Comparison of ENCODE assay signal across 14 cellular contexts in the genomic region with DNA sequence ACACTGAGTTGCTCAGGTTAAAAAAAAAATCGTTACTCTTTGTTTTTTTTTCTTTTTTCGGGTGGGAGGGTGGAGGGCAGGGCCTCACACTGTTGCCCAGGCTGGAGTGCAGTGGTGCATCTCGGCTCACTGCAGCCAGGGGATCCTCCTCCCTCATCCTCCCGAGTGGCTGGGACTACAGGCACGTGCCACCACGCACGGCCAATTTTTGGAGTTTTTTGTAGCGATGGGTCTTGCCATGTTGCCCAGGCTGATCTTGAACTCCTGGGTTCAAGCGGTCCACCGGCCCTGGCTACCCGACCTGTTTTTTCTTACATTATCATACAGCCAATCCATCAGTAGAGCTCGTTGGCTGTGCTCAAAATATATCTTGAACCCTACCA. TPM values are rescaled to one million over a fixed set of nuclear protein-coding genes. Genes with fewer than 3 reads are reported as not detected.
DNase-seq lines count a peak whose midpoint lies in the region; ATAC-seq and TF ChIP-seq lines count a peak whose summit lies in the region.
"Had no signal": no experiment of that assay in that cellular context is flagged by ENCODE, and none has a peak within 500 bp of the region (broad histone marks: within the 10 kb centered on the region; RNA-seq: fewer than 3 reads in every experiment).

No MANE protein-coding gene starts in this region.

- no peak for TF ChIP-seq CTCF in DOHH2 (IDR thresholded peaks at IDR 0.05; ENCODE audit: low read depth, low read length, poor library complexity, severe bottlenecking)
- TF ChIP-seq CTCF in natural killer cell (IDR thresholded peaks at IDR 0.05) = no peak

- no peaks in the 10 kb centered on the region for H3K27me3 ChIP-seq in DOHH2 (ENCODE audit: control insufficient read depth, low read length)
- H3K27me3 ChIP-seq: ovary, upper lobe of right lung had no signal

- peak overlapping the region; percentile 98; the same call in 1 of the 2 replicates for H3K4me3 ChIP-seq in DOHH2 (ENCODE audit: low read length)

- H3K4me1 Mint-ChIP-seq in T-helper 2 cell treated with Interferon-gamma antibody and Interleukin-4, amounts not matched to agents 5 μg/mL and 100 μg/mL, for 36 hours (ENCODE audit: low read depth) = peaks cover 10% of the 10 kb centered on the region
- H3K4me1 Mint-ChIP-seq in activated T-helper 17 cell treated with anti-CD3 and anti-CD28 coated beads, Interleukin-2, amount 50 U/mL, for 72 hours = peaks cover 6% of the 10 kb centered on the region
- peaks cover 27 to 29% of the 10 kb centered on the region in 2 donors for H3K4me1 Mint-ChIP-seq in natural killer cell

- peaks cover 18% of the 10 kb centered on the region for H3K4me1 ChIP-seq in DOHH2 (ENCODE audit: control insufficient read depth, low read length)

- peaks cover 3% of the 10 kb centered on the region for H3K9me3 Mint-ChIP-seq in T-helper 2 cell treated with Interferon-gamma antibody and Interleukin-4, amounts not matched to agents 5 μg/mL and 100 μg/mL, for 36 hours
- peaks cover 3% of the 10 kb centered on the region for H3K9me3 Mint-ChIP-seq in activated T-helper 17 cell treated with anti-CD3 and anti-CD28 coated beads, Interleukin-2, amount 50 U/mL, for 72 hours
- H3K9me3 Mint-ChIP-seq in natural killer cell = peaks cover 3 to 4% of the 10 kb centered on the region in 2 donors
- H3K9me3 Mint-ChIP-seq: H9 had no signal

- H3K79me2 ChIP-seq in DOHH2 (ENCODE audit: control insufficient read depth, low read length) = peaks cover 44% of the 10 kb centered on the region

- H3K4me2 ChIP-seq in DOHH2 (ENCODE audit: low read length) = peak overlapping the region; percentile 79

- no peaks in the 10 kb centered on the region for H3K9me3 ChIP-seq in DOHH2 (ENCODE audit: control insufficient read depth, insufficient read depth, low read length)
- H3K9me3 ChIP-seq: ovary, upper lobe of right lung had no signal

- peaks cover 16% of the 10 kb centered on the region for H4K20me1 ChIP-seq in DOHH2 (ENCODE audit: control insufficient read depth, insufficient read depth, low read depth, low read length)

- ATAC-seq in activated T-helper 17 cell treated with anti-CD3 and anti-CD28 coated beads, Interleukin-2, amount 50 U/mL, for 72 hours (replicated peaks) = no peak
- ATAC-seq in natural killer cell (no peak), GM21723 (IDR thresholded peaks at IDR 0.05; ENCODE audit: unreplicated experiment) (no peak), HG03159 (IDR thresholded peaks at IDR 0.05; ENCODE audit: unreplicated experiment) (no peak)
- ATAC-seq: upper lobe of right lung had no signal

- H3K27ac Mint-ChIP-seq in T-helper 2 cell treated with Interferon-gamma antibody and Interleukin-4, amounts not matched to agents 5 μg/mL and 100 μg/mL, for 36 hours = no peak overlapping the region
- H3K27ac Mint-ChIP-seq in activated T-helper 17 cell treated with anti-CD3 and anti-CD28 coated beads, Interleukin-2, amount 50 U/mL, for 72 hours = no peak overlapping the region
- H3K27ac Mint-ChIP-seq in natural killer cell = peak overlapping the region; percentile 98 to 99

- no peaks in the 10 kb centered on the region for H3K9me2 ChIP-seq in DOHH2 (replicated peaks; ENCODE audit: control insufficient read depth, low read length)

- peaks cover 10% of the 10 kb centered on the region; the same call in 1 of the 2 replicates for H3F3A ChIP-seq in DOHH2 (ENCODE audit: control insufficient read depth, insufficient read depth)

- peaks cover 36% of the 10 kb centered on the region for H3K36me3 ChIP-seq in DOHH2 (ENCODE audit: control insufficient read depth, low read length)
- H3K36me3 ChIP-seq: ovary, upper lobe of right lung had no signal

- H3K36me3 Mint-ChIP-seq in T-helper 2 cell treated with Interferon-gamma antibody and Interleukin-4, amounts not matched to agents 5 μg/mL and 100 μg/mL, for 36 hours (ENCODE audit: low read depth) = peaks cover 14% of the 10 kb centered on the region
- H3K36me3 Mint-ChIP-seq in activated T-helper 17 cell treated with anti-CD3 and anti-CD28 coated beads, Interleukin-2, amount 50 U/mL, for 72 hours (ENCODE audit: low read depth) = peaks cover 34% of the 10 kb centered on the region
- no peaks in the 10 kb centered on the region for H3K36me3 Mint-ChIP-seq in natural killer cell

- peaks cover 19% of the 10 kb centered on the region for H3K27me3 Mint-ChIP-seq in T-helper 2 cell treated with Interferon-gamma antibody and Interleukin-4, amounts not matched to agents 5 μg/mL and 100 μg/mL, for 36 hours (ENCODE audit: low read depth)
- no peaks in the 10 kb centered on the region for H3K27me3 Mint-ChIP-seq in activated T-helper 17 cell treated with anti-CD3 and anti-CD28 coated beads, Interleukin-2, amount 50 U/mL, for 72 hours
- H3K27me3 Mint-ChIP-seq in natural killer cell (ENCODE audit: low read depth in 2 of 2) = no peaks in the 10 kb centered on the region

- intact Hi-C loops in natural killer cell (cut with micrococcal nuclease) = no loop called here

- DNase-seq in T-helper 2 cell treated with Interferon-gamma antibody and Interleukin-4, amounts not matched to agents 5 μg/mL and 100 μg/mL, for 36 hours (ENCODE audit: low spot score) = no peak
- no peak for DNase-seq in T-helper 2 cell
- no peak for DNase-seq in natural killer cell
- no peak for DNase-seq in middle frontal gyrus (ENCODE audit: extremely low spot score, low spot score)
- DNase-seq: aorta, H9, mesenchymal stem cell, NCI-H524 treated with DMSO at 0.1 percent for 48 hours, upper lobe of right lung had no signal

- no peak overlapping the region for H3K27ac ChIP-seq in DOHH2 (ENCODE audit: low read depth, low read length)

- H3K4me3 Mint-ChIP-seq in T-helper 2 cell treated with Interferon-gamma antibody and Interleukin-4, amounts not matched to agents 5 μg/mL and 100 μg/mL, for 36 hours = peak overlapping the region; percentile 49
- H3K4me3 Mint-ChIP-seq in activated T-helper 17 cell treated with anti-CD3 and anti-CD28 coated beads, Interleukin-2, amount 50 U/mL, for 72 hours = peak overlapping the region; percentile 95
- peak overlapping the region; percentile 62 for H3K4me3 Mint-ChIP-seq in natural killer cell

RNA-seq across cellular contexts. Expression of a gene that starts 2.2 kb away (rescaled TPM):
- total RNA-seq in activated T-helper 17 cell treated with anti-CD3 and anti-CD28 coated beads, Interleukin-2, amount 50 U/mL, for 72 hours = 10 to 100 TPM; 44.7 to 62.1 TPM
- total RNA-seq in natural killer cell = 10 to 100 TPM; 22.1 to 34.0 (median 26.8) TPM

Comparison
In these comparisons a context has a peak if more than half of its experiments do, and no peak if none do; other contexts are left out.
1. H3K27ac Mint-ChIP-seq: peak in natural killer cell (2 of 2); none in T-helper 2 cell treated with Interferon-gamma antibody and Interleukin-4, amounts not matched to agents 5 μg/mL and 100 μg/mL, for 36 hours (single experiment) and activated T-helper 17 cell treated with anti-CD3 and anti-CD28 coated beads, Interleukin-2, amount 50 U/mL, for 72 hours (single experiment).
2. Peak in every context shown above with its lines, with median percentiles within 50 percentile points of each other: H3K4me3 Mint-ChIP-seq.